25 cellular contexts compared by ENCODE assay signal in the genomic region with DNA sequence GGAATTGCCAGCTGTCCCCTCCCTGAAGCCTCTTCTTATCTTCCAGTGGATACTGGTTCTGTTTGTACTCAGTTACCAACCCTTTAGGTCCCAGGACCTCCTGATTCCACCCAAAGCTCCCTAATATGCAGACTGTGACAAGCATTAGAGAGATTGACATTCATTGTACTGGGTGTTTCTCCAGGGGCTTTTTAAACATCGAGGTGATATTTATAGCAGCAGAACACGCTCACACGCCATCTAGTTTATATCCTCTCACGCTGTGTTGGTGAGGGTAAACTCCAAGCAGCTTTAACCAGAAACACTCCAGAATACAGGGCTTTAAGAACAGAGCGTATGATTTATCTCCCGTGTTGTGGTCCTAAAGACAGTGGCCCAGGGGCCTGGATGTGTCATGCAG.
"Had no signal": no experiment of that assay in that cellular context is flagged by ENCODE, and none has a peak within 500 bp of the region (broad histone marks: within the 10 kb centered on the region; RNA-seq: fewer than 3 reads in every experiment).

No MANE protein-coding gene starts in this region.

- H3K36me3 ChIP-seq: colonic mucosa, esophagus squamous epithelium, gastrocnemius medialis, heart right ventricle, left lung, lower lobe of right lung had no signal

- H3K27me3 ChIP-seq: colonic mucosa, esophagus squamous epithelium, left lung had no signal

- DNase-seq: colonic mucosa; cortex of kidney; effector CD8-positive, alpha-beta T cell; effector memory CD8-positive, alpha-beta T cell; endodermal cell; erythroblast; esophagus squamous epithelium; foreskin fibroblast; foreskin melanocyte; gastrocnemius medialis; glutamatergic neuron; head of caudate nucleus; heart right ventricle; hippocampal formation; left cardiac atrium; left lung; left ventricle myocardium superior; lower lobe of right lung; mesendoderm; midbrain had no signal

- FAIRE-seq: endometrium, islet of Langerhans, keratinocyte had no signal

- H3K4me3 ChIP-seq: colonic mucosa, esophagus squamous epithelium, gastrocnemius medialis, heart right ventricle, left lung, lower lobe of right lung had no signal

- ATAC-seq: effector memory CD8-positive, alpha-beta T cell; esophagus mucosa; gastrocnemius medialis; heart right ventricle; left cardiac atrium; left lung; left ventricle myocardium superior; lower lobe of right lung had no signal

- H3K4me1 ChIP-seq: colonic mucosa, esophagus squamous epithelium, gastrocnemius medialis, heart right ventricle, left lung, lower lobe of right lung had no signal

- H3K27ac ChIP-seq: colonic mucosa, epithelial cell of prostate, esophagus squamous epithelium, gastrocnemius medialis, heart right ventricle, left lung, lower lobe of right lung had no signal

- H3K9me3 ChIP-seq: colonic mucosa, esophagus squamous epithelium, gastrocnemius medialis, left lung, lower lobe of right lung had no signal
